ENCODE assay signal across 13 cellular contexts in the genomic region with DNA sequence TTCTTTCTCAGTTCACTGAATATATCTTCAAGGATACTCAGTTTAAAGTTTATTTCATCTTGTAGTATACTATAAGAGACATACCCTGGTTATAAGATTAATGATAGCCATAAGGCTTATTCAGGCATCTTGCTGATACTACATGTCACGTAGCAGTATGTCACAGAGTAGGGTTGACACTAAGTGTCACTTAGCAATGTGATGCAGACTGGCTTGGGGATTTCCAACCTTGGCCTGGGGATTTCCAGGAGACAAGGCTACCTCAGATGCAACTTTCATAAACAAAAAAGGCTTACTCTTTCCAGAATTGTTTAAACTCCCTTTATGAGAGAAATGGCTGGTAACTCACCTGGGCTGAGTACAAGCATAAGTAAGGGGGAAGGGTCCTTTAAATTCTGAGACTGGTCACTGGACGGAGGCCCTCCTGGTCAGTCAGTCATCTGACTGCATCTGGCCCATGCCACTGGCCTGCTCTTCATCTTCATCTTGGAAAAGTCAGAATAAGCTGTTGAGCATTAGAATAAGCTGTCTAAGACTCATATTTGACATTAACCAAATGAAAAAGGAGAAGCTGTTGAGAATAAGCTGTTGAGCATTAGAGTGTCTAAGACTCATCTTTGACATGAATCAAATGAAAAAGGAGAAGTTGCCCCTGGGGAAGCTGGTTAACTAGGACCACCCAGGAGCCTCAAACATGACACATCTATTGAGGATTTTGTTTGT. TPM values are rescaled to one million over a fixed set of nuclear protein-coding genes. Genes with fewer than 3 reads are reported as not detected.
A peak's percentile ranks its signal among the peaks of the same experiment; 100 is the strongest.
DNase-seq lines count a peak whose midpoint lies in the region; ATAC-seq and TF ChIP-seq lines count a peak whose summit lies in the region.
"Had no signal": no experiment of that assay in that cellular context is flagged by ENCODE, and none has a peak within 500 bp of the region (broad histone marks: within the 10 kb centered on the region; RNA-seq: fewer than 3 reads in every experiment).

No MANE protein-coding gene starts in this region.

- H3K4me1 ChIP-seq in hepatocyte (ENCODE audit: insufficient read depth): no peaks in the 10 kb centered on the region
- no peaks in the 10 kb centered on the region for H3K4me1 ChIP-seq in tibial artery
- H3K4me1 ChIP-seq: spleen, suprapubic skin had no signal

- no peaks in the 10 kb centered on the region for H3K4me1 Mint-ChIP-seq in activated T-helper 2 cell treated with anti-CD3 and anti-CD28 coated beads, Interferon-gamma antibody, Interleukin-2, Interleukin-4, amounts not matched to agents 10 μg/mL and 5 μg/mL and 100 μg/mL, durations not matched to agents 14 hours and 24 hours and 36 hours (ENCODE audit: low read depth)

- H3K36me3 ChIP-seq in hepatocyte (replicated peaks; ENCODE audit: insufficient read depth, low read depth): no peaks in the 10 kb centered on the region
- H3K36me3 ChIP-seq in tibial artery: no peaks in the 10 kb centered on the region
- H3K36me3 ChIP-seq: spleen, suprapubic skin had no signal

- no peaks in the 10 kb centered on the region for H3K27me3 Mint-ChIP-seq in activated T-helper 2 cell treated with anti-CD3 and anti-CD28 coated beads, Interferon-gamma antibody, Interleukin-2, Interleukin-4, amounts not matched to agents 10 μg/mL and 5 μg/mL and 100 μg/mL, durations not matched to agents 14 hours and 24 hours and 36 hours (ENCODE audit: low read depth)

- TF ChIP-seq CTCF in hepatocyte (IDR thresholded peaks at IDR 0.05; ENCODE audit: poor library complexity) (no peak), tibial artery (IDR thresholded peaks at IDR 0.05) (no peak)

- no peak overlapping the region for H3K4me3 Mint-ChIP-seq in activated T-helper 2 cell treated with anti-CD3 and anti-CD28 coated beads, Interferon-gamma antibody, Interleukin-2, Interleukin-4, amounts not matched to agents 10 μg/mL and 5 μg/mL and 100 μg/mL, durations not matched to agents 14 hours and 24 hours and 36 hours (ENCODE audit: low read depth)

- WGBS in hepatocyte (ENCODE audit: low lambda C conversion rate, missing lambda C conversion rate): 77% methylated on average over 2 of the region's 2 CpGs

- H3K9me3 Mint-ChIP-seq in activated T-helper 2 cell treated with anti-CD3 and anti-CD28 coated beads, Interferon-gamma antibody, Interleukin-2, Interleukin-4, amounts not matched to agents 10 μg/mL and 5 μg/mL and 100 μg/mL, durations not matched to agents 14 hours and 24 hours and 36 hours: no peaks in the 10 kb centered on the region

- DNase-seq in hepatocyte (ENCODE audit: low spot score) (no peak), cerebellar cortex (ENCODE audit: low spot score) (no peak), tibial artery (no peak)
- DNase-seq in stimulated activated CD4-positive, alpha-beta T cell treated with anti-CD3 and anti-CD28 coated beads, Interleukin-4, amount 100 ng/mL, for 4 hours: no peak
- DNase-seq in activated T-helper 2 cell treated with anti-CD3 and anti-CD28 coated beads, Interferon-gamma antibody, Interleukin-2, Interleukin-4, amounts not matched to agents 10 μg/mL and 5 μg/mL and 100 μg/mL, durations not matched to agents 14 hours and 24 hours and 36 hours (ENCODE audit: low spot score): no peak
- DNase-seq: spleen had no signal

- H3K27ac Mint-ChIP-seq in activated T-helper 2 cell treated with anti-CD3 and anti-CD28 coated beads, Interferon-gamma antibody, Interleukin-2, Interleukin-4, amounts not matched to agents 10 μg/mL and 5 μg/mL and 100 μg/mL, durations not matched to agents 14 hours and 24 hours and 36 hours: no peak overlapping the region

- H4K20me1 ChIP-seq in hepatocyte (ENCODE audit: insufficient read depth, poor library complexity, severe bottlenecking): no peaks in the 10 kb centered on the region

- H3K9me2 ChIP-seq in hepatocyte (replicated peaks; ENCODE audit: insufficient read depth): no peaks in the 10 kb centered on the region

- no peaks in the 10 kb centered on the region for H3K79me2 ChIP-seq in hepatocyte

- H2AFZ ChIP-seq in hepatocyte: no peak overlapping the region

- H3K27ac ChIP-seq in hepatocyte: peak overlapping the region; percentile 76
- H3K27ac ChIP-seq in tibial artery: no peak overlapping the region
- H3K27ac ChIP-seq: spleen, suprapubic skin, VCaP had no signal

- H3K4me3 ChIP-seq in hepatocyte: no peak overlapping the region
- no peak overlapping the region for H3K4me3 ChIP-seq in tibial artery
- H3K4me3 ChIP-seq: spleen, suprapubic skin had no signal

- intact Hi-C loops in tibial artery (cut with DNase I; ENCODE audit: low total_unique reads): no loop called here
- intact Hi-C loops in activated T-helper 2 cell treated with anti-CD3 and anti-CD28 coated beads, Interferon-gamma antibody, Interleukin-2, Interleukin-4, amounts not matched to agents 10 μg/mL and 5 μg/mL and 100 μg/mL, durations not matched to agents 14 hours and 24 hours and 36 hours (cut with micrococcal nuclease): no loop called here

- ATAC-seq in GM18858 (IDR thresholded peaks at IDR 0.05; ENCODE audit: unreplicated experiment) (peak; percentile 94), GM21529 (IDR thresholded peaks at IDR 0.05; ENCODE audit: unreplicated experiment) (peak; percentile 95), HG03280 (IDR thresholded peaks at IDR 0.05; ENCODE audit: unreplicated experiment) (peak; percentile 87)

- H3K4me2 ChIP-seq in hepatocyte: no peak overlapping the region

- H3K36me3 Mint-ChIP-seq in activated T-helper 2 cell treated with anti-CD3 and anti-CD28 coated beads, Interferon-gamma antibody, Interleukin-2, Interleukin-4, amounts not matched to agents 10 μg/mL and 5 μg/mL and 100 μg/mL, durations not matched to agents 14 hours and 24 hours and 36 hours (ENCODE audit: low read depth): no peaks in the 10 kb centered on the region

- H3K9me3 ChIP-seq in hepatocyte (ENCODE audit: low read depth): peaks cover under 1% of the 10 kb centered on the region
- H3K9me3 ChIP-seq in tibial artery: no peaks in the 10 kb centered on the region

- no peaks in the 10 kb centered on the region for H3K27me3 ChIP-seq in hepatocyte
- H3K27me3 ChIP-seq in tibial artery: no peaks in the 10 kb centered on the region
- H3K27me3 ChIP-seq: spleen, suprapubic skin had no signal

RNA-seq across cellular contexts. Expression of gene SLC13A1, which starts 9.5 kb away (rescaled TPM):
- 0.07 and 0.28 TPM in 2 replicates for total RNA-seq in hepatocyte
- not detected in 2 replicates for polyA plus RNA-seq in hepatocyte
- not detected in 2 replicates for total RNA-seq in activated T-helper 2 cell treated with anti-CD3 and anti-CD28 coated beads, Interferon-gamma antibody, Interleukin-2, Interleukin-4, amounts not matched to agents 10 μg/mL and 5 μg/mL and 100 μg/mL, durations not matched to agents 14 hours and 24 hours and 36 hours
- total RNA-seq: HT-29, lung microvascular endothelial cell, spleen, suprapubic skin had no signal
- polyA plus RNA-seq: spleen had no signal
